ENCODE assay signal across 10 cellular contexts in genomic region chr16:11677451-11677951, GRCh38. TPM values are rescaled to one million over a fixed set of nuclear protein-coding genes. Genes with fewer than 3 reads are reported as not detected.
DNase-seq lines count a peak whose midpoint lies in the region; ATAC-seq and TF ChIP-seq lines count a peak whose summit lies in the region.
"Had no signal": no experiment of that assay in that cellular context is flagged by ENCODE, and none has a peak within 500 bp of the region (broad histone marks: within the 10 kb centered on the region; RNA-seq: fewer than 3 reads in every experiment).

No MANE protein-coding gene starts in this region.

- DNase-seq in CD4-positive, alpha-beta T cell, result no peak
- peak; percentile 27 for DNase-seq in NCI-H226
- no peak for DNase-seq in esophagus muscularis mucosa (ENCODE audit: extremely low spot score)
- no peak for DNase-seq in progenitor cell of endocrine pancreas (ENCODE audit: low spot score, unreplicated experiment)
- no peak for DNase-seq in epidermal melanocyte (ENCODE audit: insufficient read length, low spot score)
- DNase-seq in SIG-M5 treated with dmso at 0.1 percent for 504 hours (lab: John Stamatoyannopoulos, UW; ENCODE audit: unreplicated experiment), result no peak

- intact Hi-C loops in CD4-positive, alpha-beta T cell (cut with DNase I, micrococcal nuclease), result no loop called here
- intact Hi-C loops in esophagus muscularis mucosa (cut with DNase I), result loop anchor here (10.0 kb wide), 1 partner anchor 57 kb away; no protein-coding TSS in a partner anchor

- H3K27me3 Mint-ChIP-seq in CD4-positive, alpha-beta T cell, result no peaks in the 10 kb centered on the region
- no peaks in the 10 kb centered on the region for H3K27me3 Mint-ChIP-seq in progenitor cell of endocrine pancreas

- no peaks in the 10 kb centered on the region for H3K9me3 ChIP-seq in CD4-positive, alpha-beta T cell (ENCODE audit: control insufficient read depth, low read length)
- no peaks in the 10 kb centered on the region for H3K9me3 ChIP-seq in esophagus muscularis mucosa
- H3K9me3 ChIP-seq: HAP-1 had no signal

- POLR2A ChIA-PET in CD4-positive, alpha-beta T cell (lab: Charles Lee), result interaction anchor here (1.0 to 1.2 kb wide), 2 partner anchors 34 to 65 kb away, joined by 3 read pairs; partner anchors contain the start of gene TXNDC11

- no peaks in the 10 kb centered on the region for H3K27me3 ChIP-seq in CD4-positive, alpha-beta T cell (ENCODE audit: control insufficient read depth, insufficient read depth, low read length)
- H3K27me3 ChIP-seq in esophagus muscularis mucosa, result no peaks in the 10 kb centered on the region

- H3K4me3 ChIP-seq in esophagus muscularis mucosa, result no peak overlapping the region
- H3K4me3 ChIP-seq: HAP-1 had no signal

- H3K27ac ChIP-seq in CD4-positive, alpha-beta T cell (ENCODE audit: low read depth, low read length), result no peak overlapping the region
- peak overlapping the region; percentile 25 to 64 (median 42) for H3K27ac ChIP-seq in esophagus muscularis mucosa (replicated peaks in 1 of 4)
- H3K27ac ChIP-seq: KMS-11 had no signal

- CTCF ChIA-PET in CD4-positive, alpha-beta T cell (lab: Charles Lee), result no interaction called here

- H3K4me1 ChIP-seq in esophagus muscularis mucosa, result peaks cover 79 to 82% (median 81%) of the 10 kb centered on the region in 4 donors
- H3K4me1 ChIP-seq: HAP-1 had no signal

- peak; percentile 20 for ATAC-seq in CD4-positive, alpha-beta T cell (ENCODE audit: poor library complexity)
- ATAC-seq in HG03565 (IDR thresholded peaks at IDR 0.05; ENCODE audit: unreplicated experiment) (no peak), HG02642 (IDR thresholded peaks at IDR 0.05; ENCODE audit: poor library complexity, unreplicated experiment) (no peak)

- peaks cover 92% of the 10 kb centered on the region for H3K4me1 Mint-ChIP-seq in CD4-positive, alpha-beta T cell (ENCODE audit: low read depth)
- H3K4me1 Mint-ChIP-seq in progenitor cell of endocrine pancreas (ENCODE audit: low read depth), result peaks cover 7% of the 10 kb centered on the region

- TF ChIP-seq EP300 in esophagus muscularis mucosa (IDR thresholded peaks at IDR 0.05), result no peak

- H3K9me3 Mint-ChIP-seq in CD4-positive, alpha-beta T cell, result no peaks in the 10 kb centered on the region
- H3K9me3 Mint-ChIP-seq in progenitor cell of endocrine pancreas (ENCODE audit: low read depth), result no peaks in the 10 kb centered on the region

- no peak for TF ChIP-seq CTCF in CD4-positive, alpha-beta T cell (IDR thresholded peaks at IDR 0.05)
- no peak for TF ChIP-seq CTCF in esophagus muscularis mucosa (IDR thresholded peaks at IDR 0.05)
- TF ChIP-seq CTCF in progenitor cell of endocrine pancreas (IDR thresholded peaks at IDR 0.05; ENCODE audit: unreplicated experiment), result no peak

- H3K36me3 Mint-ChIP-seq in CD4-positive, alpha-beta T cell (ENCODE audit: low read depth), result peaks cover 82% of the 10 kb centered on the region
- H3K36me3 Mint-ChIP-seq in progenitor cell of endocrine pancreas (ENCODE audit: insufficient read depth), result peaks cover 9% of the 10 kb centered on the region

- no peak for TF ChIP-seq POLR2A in esophagus muscularis mucosa (IDR thresholded peaks at IDR 0.05; ENCODE audit: low read depth)

- WGBS in esophagus muscularis mucosa, result 63% methylated on average over 9 of the region's 9 CpGs

- peak overlapping the region; percentile 82 for H3K27ac Mint-ChIP-seq in CD4-positive, alpha-beta T cell
- peak overlapping the region; percentile 89 for H3K27ac Mint-ChIP-seq in progenitor cell of endocrine pancreas

- peaks cover 5 to 55% (median 52%) of the 10 kb centered on the region in 4 donors for H3K36me3 ChIP-seq in esophagus muscularis mucosa

- H3K4me3 Mint-ChIP-seq in CD4-positive, alpha-beta T cell, result peak overlapping the region; percentile 11
- no peak overlapping the region for H3K4me3 Mint-ChIP-seq in progenitor cell of endocrine pancreas (ENCODE audit: low read depth)

RNA-seq across cellular contexts. Expression of gene SNN, which starts 9.2 kb away (rescaled TPM):
- 10 to 100 TPM; 76.3 to 79.7 TPM for total RNA-seq in CD4-positive, alpha-beta T cell
- 10 to 100 TPM; 30.7 to 66.9 (median 33.6) TPM for total RNA-seq in esophagus muscularis mucosa
- total RNA-seq in progenitor cell of endocrine pancreas, result 80.6 and 80.9 TPM in 2 replicates
